In genomic region chr22:36386900-36387663, GRCh38 we compare ENCODE assay signal across 8 cellular contexts. TPM values are rescaled to one million over a fixed set of nuclear protein-coding genes. Genes with fewer than 3 reads are reported as not detected.
DNase-seq lines count a peak whose midpoint lies in the region; ATAC-seq and TF ChIP-seq lines count a peak whose summit lies in the region.

No MANE protein-coding gene starts in this region.

- H3K36me3 ChIP-seq in DND-41 (ENCODE audit: insufficient read depth, low read length) (peaks cover 23% of the 10 kb centered on the region), MM.1S (replicated peaks; ENCODE audit: insufficient read depth, low read length) (no peaks in the 10 kb centered on the region), heart right ventricle (peaks cover 0 to 37% (median 7%) of the 10 kb centered on the region in 9 donors), prostate gland (no peaks in the 10 kb centered on the region)

- ATAC-seq in DND-41 (ENCODE audit: insufficient read depth, low read depth), result peak; percentile 5; the same call in 2 of the 3 replicates
- ATAC-seq in GM21528 (IDR thresholded peaks at IDR 0.05; ENCODE audit: low FRiP score, unreplicated experiment), result peak; percentile 38
- peak in 6 of 8 donors; percentile 0 to 16 (median 6) for ATAC-seq in heart right ventricle

- 1% methylated on average over 60 to 81 of the region's 81 CpGs for WGBS in heart right ventricle, 2 donors
- under 1% methylated on average over 58 of the region's 81 CpGs for WGBS in prostate gland

- H3K79me2 ChIP-seq in DND-41 (ENCODE audit: insufficient read depth, low read length) (peaks cover 61% of the 10 kb centered on the region), MM.1S (ENCODE audit: low read length) (peaks cover 60% of the 10 kb centered on the region)

- H3K27ac ChIP-seq in DND-41 (ENCODE audit: low read length) (peak overlapping the region; percentile 69), MM.1S (ENCODE audit: low read length) (peak overlapping the region; percentile 88), heart right ventricle (peak overlapping the region; percentile 97 to 100 (median 99)), prostate gland (peak overlapping the region; percentile 99 to 100)

- peak; percentile 29 for TF ChIP-seq POLR2A in prostate gland (IDR thresholded peaks at IDR 0.05)

- H3K27me3 ChIP-seq in DND-41 (ENCODE audit: insufficient read depth, low read length, poor library complexity) (no peaks in the 10 kb centered on the region), MM.1S (replicated peaks; ENCODE audit: insufficient read depth, low read length) (no peaks in the 10 kb centered on the region), heart right ventricle (no peaks in the 10 kb centered on the region), prostate gland (replicated peaks; ENCODE audit: insufficient read depth) (no peaks in the 10 kb centered on the region)

- peak overlapping the region; percentile 38; the same call in 1 of the 2 replicates for H2AFZ ChIP-seq in DND-41 (ENCODE audit: low read depth, low read length)
- no peak overlapping the region for H2AFZ ChIP-seq in MM.1S (ENCODE audit: low read length)

- peaks cover 40% of the 10 kb centered on the region for H4K20me1 ChIP-seq in DND-41 (ENCODE audit: insufficient read depth, low read length)
- no peaks in the 10 kb centered on the region for H4K20me1 ChIP-seq in MM.1S (ENCODE audit: insufficient read depth, low read length)

- H3K9me3 ChIP-seq in DND-41 (ENCODE audit: insufficient read depth, low read length, severe bottlenecking) (no peaks in the 10 kb centered on the region), MM.1S (replicated peaks; ENCODE audit: insufficient read depth, low read length) (no peaks in the 10 kb centered on the region), heart right ventricle (no peaks in the 10 kb centered on the region), prostate gland (no peaks in the 10 kb centered on the region)

- DNase-seq in DND-41 (peak; percentile 54), MM.1S (peak; percentile 61), heart right ventricle (peak; percentile 67 to 78), prostate gland (ENCODE audit: low spot score) (peak; percentile 44), NCI-H1694 (lab: John Stamatoyannopoulos, UW) (no peak), cerebellum (ENCODE audit: low spot score) (no peak)
- peak; percentile 64 for DNase-seq in activated naive CD4-positive, alpha-beta T cell treated with anti-CD3 and anti-CD28 coated beads, Interleukin-2, amount 50 U/mL, for 16 hours

- H3F3A ChIP-seq in MM.1S (ENCODE audit: insufficient read depth, low read length), result peaks cover 42% of the 10 kb centered on the region

- H3K9me2 ChIP-seq in MM.1S (replicated peaks; ENCODE audit: insufficient read depth, low read length), result no peaks in the 10 kb centered on the region

- H3K4me2 ChIP-seq in DND-41 (ENCODE audit: insufficient read depth, low read length), result peak overlapping the region; percentile 74
- H3K4me2 ChIP-seq in MM.1S (ENCODE audit: low read depth, low read length), result peak overlapping the region; percentile 93

- H3K4me1 ChIP-seq in DND-41 (ENCODE audit: insufficient read depth, low read length) (peaks cover 48% of the 10 kb centered on the region), MM.1S (ENCODE audit: low read length) (peaks cover 20% of the 10 kb centered on the region), heart right ventricle (peaks cover 5 to 68% (median 49%) of the 10 kb centered on the region in 9 donors), prostate gland (replicated peaks) (peaks cover 14% of the 10 kb centered on the region)

- H3K4me3 ChIP-seq in DND-41 (ENCODE audit: low read depth in 1 of 2, low read length in 2 of 2) (peak overlapping the region; percentile 62 to 73), MM.1S (ENCODE audit: low read length) (peak overlapping the region; percentile 92), heart right ventricle (peak overlapping the region; percentile 87 to 100 (median 96)), prostate gland (peak overlapping the region; percentile 99)

- intact Hi-C loops in heart right ventricle (cut with DNase I) (loop anchor here in 8 of 10 donors (2.0 to 10.0 kb wide), 12 partner anchors 16 to 80 kb away; no protein-coding TSS in a partner anchor), prostate gland (cut with DNase I) (loop anchor here (2.0 to 5.0 kb wide), 2 partner anchors 58 to 80 kb away; no protein-coding TSS in a partner anchor)

- H3K9ac ChIP-seq in DND-41 (ENCODE audit: low read depth, low read length) (peak overlapping the region; percentile 82), MM.1S (ENCODE audit: low read length) (peak overlapping the region; percentile 76)

- TF ChIP-seq CTCF in DND-41 (IDR thresholded peaks at IDR 0.05; ENCODE audit: borderline replicate concordance, extremely low read depth, low read length, poor library complexity, severe bottlenecking), result no peak
- no peak for TF ChIP-seq CTCF in MM.1S (IDR thresholded peaks at IDR 0.05; ENCODE audit: low read length)
- TF ChIP-seq CTCF in heart right ventricle (IDR thresholded peaks at IDR 0.05), result no peak
- TF ChIP-seq CTCF in prostate gland (IDR thresholded peaks at IDR 0.05), result peak in 1 of 4 experiments; percentile 2

RNA-seq across cellular contexts. Expression of gene MYH9, which starts 0.7 kb away (rescaled TPM):
- total RNA-seq in heart right ventricle, result 100 to 1,000 TPM; 132 to 345 (median 189) TPM
- 100 to 1,000 TPM; 134 to 243 TPM for polyA plus RNA-seq in heart right ventricle
- total RNA-seq in prostate gland, result 100 to 1,000 TPM; 295 to 329 TPM
- 38.6 TPM for total RNA-seq in cerebellum

Comparison
In these comparisons a context has a peak if more than half of its experiments do, and no peak if none do; other contexts are left out.
1. DNase-seq: peak in DND-41 (single experiment), MM.1S (single experiment), activated naive CD4-positive, alpha-beta T cell treated with anti-CD3 and anti-CD28 coated beads, Interleukin-2, amount 50 U/mL, for 16 hours (single experiment), heart right ventricle (2 of 2) and prostate gland (single experiment); none in NCI-H1694 (single experiment) and cerebellum (single experiment).
2. Peak in every context shown above with its lines, with median percentiles within 50 percentile points of each other: ATAC-seq, H3K27ac ChIP-seq and H3K4me3 ChIP-seq.